Comparison of ENCODE assay signal across 10 cellular contexts in genomic region chr5:68187268-68188055, GRCh38. TPM values are rescaled to one million over a fixed set of nuclear protein-coding genes. Genes with fewer than 3 reads are reported as not detected.
A peak's percentile ranks its signal among the peaks of the same experiment; 100 is the strongest.
DNase-seq lines count a peak whose midpoint lies in the region; ATAC-seq and TF ChIP-seq lines count a peak whose summit lies in the region.
"Had no signal": no experiment of that assay in that cellular context is flagged by ENCODE, and none has a peak within 500 bp of the region (broad histone marks: within the 10 kb centered on the region; RNA-seq: fewer than 3 reads in every experiment).

No MANE protein-coding gene starts in this region.

- ATAC-seq in GM18907 (IDR thresholded peaks at IDR 0.05; ENCODE audit: unreplicated experiment) (no peak), GM18505 (IDR thresholded peaks at IDR 0.05; ENCODE audit: unreplicated experiment) (no peak)

- H3K9ac ChIP-seq in iPS-20b (ENCODE audit: low read depth, low read length), result peak overlapping the region; percentile 64; the same call in 1 of the 2 replicates

- TF ChIP-seq POLR2A in GM18505 (IDR thresholded peaks at IDR 0.05; ENCODE audit: borderline replicate concordance, extremely low read depth, insufficient read depth, insufficient read length), result no peak

- no peak for TF ChIP-seq CTCF in foreskin fibroblast (IDR thresholded peaks at IDR 0.05; ENCODE audit: low read depth, low read length)

- H3K27ac ChIP-seq in iPS-20b (ENCODE audit: low read length), result no peak overlapping the region

- H3K9me3 ChIP-seq in iPS-20b (ENCODE audit: insufficient read depth, low read depth, low read length), result no peaks in the 10 kb centered on the region

- H3K4me1 ChIP-seq in iPS-20b (ENCODE audit: insufficient read depth, low read length), result peaks cover 24% of the 10 kb centered on the region

- DNase-seq in H7 (peak; percentile 86), cerebellar cortex (ENCODE audit: low spot score) (peak; percentile 60), putamen (ENCODE audit: low spot score) (peak; percentile 94), foreskin fibroblast (no peak), 8988T (no peak)
- DNase-seq: Calu3; stimulated activated CD8-positive, alpha-beta memory T cell treated with anti-CD3 and anti-CD28 coated beads, Interleukin-4, amount 100 ng/mL, for 48 hours had no signal

- no peaks in the 10 kb centered on the region for H3K36me3 ChIP-seq in H7 (replicated peaks; ENCODE audit: control insufficient read depth, insufficient read depth, low read length)
- H3K36me3 ChIP-seq in iPS-20b (ENCODE audit: insufficient read depth, low read depth, low read length), result no peaks in the 10 kb centered on the region

- H3K27me3 ChIP-seq in H7 (ENCODE audit: control insufficient read depth, insufficient read depth, low read length), result no peaks in the 10 kb centered on the region
- peaks cover 12% of the 10 kb centered on the region; the same call in 1 of the 2 replicates for H3K27me3 ChIP-seq in iPS-20b (ENCODE audit: insufficient read depth, low read length)

- H3K4me3 ChIP-seq in H7 (ENCODE audit: insufficient read depth, low read depth, low read length), result peak overlapping the region; percentile 13; the same call in 1 of the 2 replicates
- H3K4me3 ChIP-seq in iPS-20b (ENCODE audit: low read length), result peak overlapping the region; percentile 66; the same call in 1 of the 2 replicates
- H3K4me3 ChIP-seq in foreskin fibroblast (ENCODE audit: low read depth in 1 of 2, low read length in 2 of 2), result no peak overlapping the region

RNA-seq across cellular contexts. Expression of gene PIK3R1, which starts 28.1 kb away (rescaled TPM):
- 15.0 and 19.8 TPM in 2 replicates for total RNA-seq in H7 (2014; rRNA removed; shearing (Covaris generic))

Comparison
In these comparisons a context has a peak if more than half of its experiments do, and no peak if none do; other contexts are left out.
1. DNase-seq: peak in H7 (single experiment), cerebellar cortex (single experiment) and putamen (single experiment); none in foreskin fibroblast (0 of 2) and 8988T (single experiment).
2. H3K4me3 ChIP-seq: peak in H7 (single experiment) and iPS-20b (single experiment); none in foreskin fibroblast (0 of 2).